In the genomic region with DNA sequence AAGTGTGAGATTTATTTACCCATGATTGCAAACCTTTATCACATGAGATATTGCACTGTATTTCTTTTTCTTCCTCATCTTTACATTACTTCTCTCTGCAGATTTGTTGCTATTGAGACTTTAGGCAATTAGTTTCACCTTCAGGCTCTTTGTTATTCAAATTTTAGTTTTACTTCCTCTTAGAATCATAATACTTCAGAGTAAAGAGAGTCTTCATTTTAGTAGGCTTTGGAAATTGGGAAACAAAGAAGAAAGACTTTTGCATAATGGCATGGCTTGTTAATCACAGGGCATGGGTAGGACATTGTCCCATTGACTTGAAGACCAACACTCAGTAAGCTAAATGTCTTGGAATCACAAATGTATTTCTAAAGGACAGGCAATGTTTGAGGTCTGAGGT, we compare ENCODE assay signal across 14 cellular contexts.
"Had no signal": no experiment of that assay in that cellular context is flagged by ENCODE, and none has a peak within 500 bp of the region (broad histone marks: within the 10 kb centered on the region; RNA-seq: fewer than 3 reads in every experiment).

No MANE protein-coding gene starts in this region.

- H3K27ac ChIP-seq: body of pancreas, pancreas, sigmoid colon, spleen, thyroid gland had no signal

- H3K27me3 ChIP-seq: body of pancreas, thyroid gland had no signal

- H3K27ac Mint-ChIP-seq: activated CD8-positive, alpha-beta T cell treated with anti-CD3 and anti-CD28 coated beads for 36 hours; activated naive CD8-positive, alpha-beta T cell treated with anti-CD3 and anti-CD28 coated beads for 36 hours; naive thymus-derived CD8-positive, alpha-beta T cell had no signal

- H3K4me3 Mint-ChIP-seq: activated CD8-positive, alpha-beta T cell treated with anti-CD3 and anti-CD28 coated beads for 36 hours; activated naive CD8-positive, alpha-beta T cell treated with anti-CD3 and anti-CD28 coated beads for 36 hours had no signal

- DNase-seq: activated CD4-positive, alpha-beta T cell treated with anti-CD3 and anti-CD28 coated beads for 4 hours; activated CD8-positive, alpha-beta memory T cell treated with anti-CD3 and anti-CD28 coated beads, Interleukin-2, amount 50 U/mL, for 4 hours; activated CD8-positive, alpha-beta T cell treated with anti-CD3 and anti-CD28 coated beads for 36 hours; activated naive CD8-positive, alpha-beta T cell treated with anti-CD3 and anti-CD28 coated beads for 36 hours; amygdala; body of pancreas; caudate nucleus; islet precursor cell; naive thymus-derived CD8-positive, alpha-beta T cell; pancreas; sigmoid colon; spleen; thyroid gland had no signal

- H3K4me3 ChIP-seq: body of pancreas, lung, pancreas, sigmoid colon, spleen, thyroid gland had no signal

- H3K36me3 ChIP-seq: pancreas, sigmoid colon, thyroid gland had no signal

- ATAC-seq: activated CD8-positive, alpha-beta T cell treated with anti-CD3 and anti-CD28 coated beads for 36 hours; body of pancreas; naive thymus-derived CD8-positive, alpha-beta T cell; pancreas had no signal

- H3K4me1 ChIP-seq: body of pancreas, pancreas, sigmoid colon, spleen, thyroid gland had no signal
